Comparison of ENCODE assay signal across 25 cellular contexts in the genomic region with DNA sequence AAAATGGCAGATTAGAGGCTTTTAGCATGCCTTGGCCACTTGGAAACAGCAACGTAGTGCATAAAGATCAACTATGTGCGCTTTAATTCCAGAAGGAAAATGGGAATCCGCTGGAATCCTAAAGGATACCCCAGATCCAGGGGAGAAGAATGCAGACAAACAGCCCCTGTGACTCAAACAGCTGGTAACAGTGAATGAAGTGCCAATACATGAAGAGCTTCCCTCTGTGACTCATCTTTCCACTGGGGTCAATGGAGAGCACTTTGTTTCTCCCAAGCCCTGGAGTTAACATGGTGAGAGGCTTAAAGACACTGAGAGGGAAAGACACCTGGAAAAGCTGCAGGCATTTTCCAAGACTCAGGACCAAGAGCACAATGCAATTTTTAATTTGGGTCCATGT.
DNase-seq lines count a peak whose midpoint lies in the region; ATAC-seq and TF ChIP-seq lines count a peak whose summit lies in the region.
"Had no signal": no experiment of that assay in that cellular context is flagged by ENCODE, and none has a peak within 500 bp of the region (broad histone marks: within the 10 kb centered on the region; RNA-seq: fewer than 3 reads in every experiment).

No MANE protein-coding gene starts in this region.

- no peaks in the 10 kb centered on the region for H3F3A ChIP-seq in PC-3 (ENCODE audit: low read length, unreplicated experiment)

- no peak overlapping the region for H3K27ac ChIP-seq in PC-3 (ENCODE audit: low read length)
- H3K27ac ChIP-seq: BLaER1 treated with 17β-estradiol and CSF1 and Interleukin-3, amounts not matched to agents 10 nM and 100 nM; colonic mucosa; esophagus muscularis mucosa; lower lobe of right lung; parathyroid adenoma; right atrium auricular region; spleen; transverse colon had no signal

- H3K9me3 ChIP-seq in PC-3 (ENCODE audit: low read length) = peaks cover 21% of the 10 kb centered on the region; the same call in 1 of the 2 replicates
- H3K9me3 ChIP-seq: colonic mucosa had no signal

- no peaks in the 10 kb centered on the region for H3K27me3 ChIP-seq in PC-3 (ENCODE audit: low read length)
- H3K27me3 ChIP-seq: BLaER1 treated with 17β-estradiol and CSF1 and Interleukin-3, amounts not matched to agents 10 nM and 100 nM; colonic mucosa; esophagus muscularis mucosa; right atrium auricular region; spleen; transverse colon had no signal

- H3K4me1 ChIP-seq in PC-3 (ENCODE audit: insufficient read depth, low read length) = peaks cover 7% of the 10 kb centered on the region; the same call in 1 of the 2 replicates
- H3K4me1 ChIP-seq: BLaER1 treated with 17β-estradiol and CSF1 and Interleukin-3, amounts not matched to agents 10 nM and 100 nM; colonic mucosa; esophagus muscularis mucosa; lower lobe of right lung; parathyroid adenoma; right atrium auricular region; spleen; transverse colon had no signal

- TF ChIP-seq CTCF in PC-3 (conservative IDR thresholded peaks at IDR 0.05; ENCODE audit: low read depth, low read length) = no peak
- no peak for TF ChIP-seq CTCF in fibroblast of mammary gland (conservative IDR thresholded peaks at IDR 0.05; ENCODE audit: control insufficient read depth, insufficient read depth, low read depth, low read length)

- CTCF ChIA-PET in PC-3 (lab: Charles Lee) = no interaction called here

- H3K4me3 ChIP-seq in PC-3 (ENCODE audit: low read length) = no peak overlapping the region
- no peak overlapping the region for H3K4me3 ChIP-seq in fibroblast of mammary gland (ENCODE audit: control insufficient read depth, low read depth, low read length)
- H3K4me3 ChIP-seq: BLaER1 treated with 17β-estradiol and CSF1 and Interleukin-3, amounts not matched to agents 10 nM and 100 nM; colonic mucosa; esophagus muscularis mucosa; GM23338; lower lobe of right lung; right atrium auricular region; spleen; transverse colon had no signal

- no TSS peak for BruUV-seq in PC-3 (replicated peaks; lab: Mats Ljungman, UMichigan)

- H3K9me2 ChIP-seq in PC-3 (replicated peaks; ENCODE audit: low read length) = no peaks in the 10 kb centered on the region

- no peak overlapping the region for H3K9ac ChIP-seq in PC-3 (ENCODE audit: low read length)
- H3K9ac ChIP-seq: BLaER1 treated with 17β-estradiol and CSF1 and Interleukin-3, amounts not matched to agents 10 nM and 100 nM; parathyroid adenoma had no signal

- no peak overlapping the region for H2AFZ ChIP-seq in PC-3 (ENCODE audit: low read length)
- H2AFZ ChIP-seq: GM23338, parathyroid adenoma had no signal

- no peaks in the 10 kb centered on the region for H4K20me1 ChIP-seq in PC-3 (ENCODE audit: low read length)
- H4K20me1 ChIP-seq: BLaER1 treated with 17β-estradiol and CSF1 and Interleukin-3, amounts not matched to agents 10 nM and 100 nM had no signal

- H3K79me2 ChIP-seq in PC-3 (ENCODE audit: low read length) = no peaks in the 10 kb centered on the region
- H3K79me2 ChIP-seq: parathyroid adenoma had no signal

- DNase-seq in HCEC 1CT (peak; percentile 31), PC-3 (peak; percentile 32), fibroblast of mammary gland (ENCODE audit: low read depth) (peak; percentile 42), myocyte (ENCODE audit: low read depth) (peak; percentile 17), medulla oblongata (ENCODE audit: extremely low spot score) (no peak), NCI-H2227 (lab: John Stamatoyannopoulos, UW; ENCODE audit: unreplicated experiment) (no peak)
- DNase-seq: activated CD4-positive, alpha-beta T cell treated with anti-CD3 and anti-CD28 coated beads, Interleukin-2, amount 50 U/mL, for 48 hours; activated CD8-positive, alpha-beta memory T cell treated with anti-CD3 and anti-CD28 coated beads, Interleukin-2, amount 50 U/mL, for 4 hours; activated naive CD4-positive, alpha-beta T cell treated with anti-CD3 and anti-CD28 coated beads, Interleukin-2, amount 50 U/mL, for 16 hours; amygdala; colonic mucosa; DND-41; lower lobe of right lung; NCI-H1417; NCI-H2081; NCI-H748 treated with DMSO at 0.1 percent for 48 hours; spleen; transverse colon had no signal

- no peak overlapping the region for H3K4me2 ChIP-seq in PC-3 (ENCODE audit: low read length)
- H3K4me2 ChIP-seq: BLaER1 treated with 17β-estradiol and CSF1 and Interleukin-3, amounts not matched to agents 10 nM and 100 nM; GM23338 had no signal

- intact Hi-C loops in PC-3 (cut with micrococcal nuclease) = no loop called here

- POLR2A ChIA-PET in PC-3 (lab: Charles Lee; ENCODE audit: unreplicated experiment) = no interaction called here

- peaks cover 39% of the 10 kb centered on the region for H3K36me3 ChIP-seq in PC-3 (ENCODE audit: low read depth, low read length)
- H3K36me3 ChIP-seq: colonic mucosa, esophagus muscularis mucosa, lower lobe of right lung, right atrium auricular region had no signal

- ATAC-seq in PC-3 = no peak
- no peak for ATAC-seq in HG02981 (IDR thresholded peaks at IDR 0.05; ENCODE audit: unreplicated experiment)
- ATAC-seq: activated CD4-positive, CD25-positive, alpha-beta regulatory T cell treated with anti-CD3 and anti-CD28 coated beads, Interleukin-2, amount 50 U/mL, for 24 hours; GM23338; lower lobe of right lung had no signal

Comparison
In these comparisons a context has a peak if more than half of its experiments do, and no peak if none do; other contexts are left out.
1. DNase-seq: peak in HCEC 1CT (single experiment), PC-3 (single experiment), fibroblast of mammary gland (single experiment) and myocyte (single experiment); none in medulla oblongata (single experiment) and NCI-H2227 (single experiment).